Comparison of ENCODE assay signal across 8 cellular contexts in genomic region chr7:149195180-149196150, GRCh38. TPM values are rescaled to one million over a fixed set of nuclear protein-coding genes. Genes with fewer than 3 reads are reported as not detected.
DNase-seq lines count a peak whose midpoint lies in the region; ATAC-seq and TF ChIP-seq lines count a peak whose summit lies in the region.

TSS of gene ZNF282 (plus strand) at chr7:149195546. CDS start at chr7:149195590, 44 bp downstream.

- H3K27me3 ChIP-seq in Karpas-422 (ENCODE audit: low read length) = no peaks in the 10 kb centered on the region
- no peaks in the 10 kb centered on the region for H3K27me3 ChIP-seq in neural cell (ENCODE audit: insufficient read depth, low read depth, low read length)
- no peaks in the 10 kb centered on the region for H3K27me3 ChIP-seq in stomach smooth muscle (ENCODE audit: control insufficient read depth in 1 of 2, insufficient read depth in 2 of 2, low read length in 2 of 2)

- peak; percentile 92 for TF ChIP-seq CTCF in RWPE1 (conservative IDR thresholded peaks at IDR 0.05; ENCODE audit: low read depth)
- TF ChIP-seq CTCF in neural cell (IDR thresholded peaks at IDR 0.05; ENCODE audit: poor library complexity, severe bottlenecking) = peak; percentile 88

- DNase-seq in EL (peak; percentile 90), Karpas-422 (peak; percentile 92), RWPE1 (ENCODE audit: low spot score) (peak; percentile 89), fibroblast of the conjunctiva (ENCODE audit: low read depth) (peak; percentile 82)
- DNase-seq in activated effector memory CD4-positive, alpha-beta T cell treated with Interleukin-2 at 50 U/mL for 16 hours = peak; percentile 59

- peaks cover 47% of the 10 kb centered on the region for H3K79me2 ChIP-seq in Karpas-422 (ENCODE audit: low read length)
- H3K79me2 ChIP-seq in neural cell (replicated peaks; ENCODE audit: insufficient read depth, low read length) = peaks cover 20% of the 10 kb centered on the region

- ATAC-seq in GM21825 (IDR thresholded peaks at IDR 0.05; ENCODE audit: unreplicated experiment) = peak; percentile 94

- no peaks in the 10 kb centered on the region for H3K9me3 ChIP-seq in Karpas-422 (ENCODE audit: low read length)
- no peaks in the 10 kb centered on the region for H3K9me3 ChIP-seq in neural cell (ENCODE audit: low read length)
- no peaks in the 10 kb centered on the region for H3K9me3 ChIP-seq in stomach smooth muscle (ENCODE audit: control insufficient read depth in 2 of 2, low read length in 2 of 2)

- peak within 1 kb of the TSS; percentile 69 for H3K27ac ChIP-seq in Karpas-422 (ENCODE audit: low read length)
- peak within 1 kb of the TSS; percentile 95 for H3K27ac ChIP-seq in RWPE1
- H3K27ac ChIP-seq in neural cell (ENCODE audit: low read length) = peak within 1 kb of the TSS; percentile 81
- peak within 1 kb of the TSS; percentile 76 for H3K27ac ChIP-seq in stomach smooth muscle (ENCODE audit: low read length)

- H3K4me1 ChIP-seq in Karpas-422 (ENCODE audit: low read length) (peaks cover 32% of the 10 kb centered on the region), stomach smooth muscle (ENCODE audit: control insufficient read depth, insufficient read depth, low read length) (peaks cover 15% of the 10 kb centered on the region)

- peak within 1 kb of the TSS; percentile 99 for H3K4me3 ChIP-seq in Karpas-422 (ENCODE audit: low read length)
- H3K4me3 ChIP-seq in neural cell (ENCODE audit: low read length) = peak within 1 kb of the TSS; percentile 88
- peak within 1 kb of the TSS; percentile 87 to 90 for H3K4me3 ChIP-seq in stomach smooth muscle (ENCODE audit: low read length in 2 of 2)

- TF ChIP-seq RAD21 in neural cell (conservative IDR thresholded peaks at IDR 0.05) = peak; percentile 64

- H3K9me2 ChIP-seq in Karpas-422 (replicated peaks; ENCODE audit: insufficient read depth, low read length) (no peaks in the 10 kb centered on the region), neural cell (ENCODE audit: insufficient read depth, low read length) (no peaks in the 10 kb centered on the region)

- peak; percentile 38 for TF ChIP-seq EP300 in neural cell (conservative IDR thresholded peaks at IDR 0.05; ENCODE audit: poor library complexity, severe bottlenecking)

- CTCF ChIA-PET in RWPE1 (lab: Yijun Ruan, JAX) = interaction anchor here (1.0 to 1.4 kb wide), 3 partner anchors 13 to 70 kb away, joined by 3 to 5 read pairs (median 5); partner anchors contain the start of genes ZNF425 and ZNF783

- H3K4me2 ChIP-seq in Karpas-422 (ENCODE audit: low read depth, low read length, poor library complexity, severe bottlenecking) (peak within 1 kb of the TSS; percentile 90), neural cell (ENCODE audit: low read length) (peak within 1 kb of the TSS; percentile 77)

- POLR2A ChIA-PET in RWPE1 (lab: Yijun Ruan, JAX; ENCODE audit: low non-redundant PET) = interaction anchor here (0.9 kb wide), 1 partner anchor 9 kb away, joined by 3 read pairs; no protein-coding TSS in a partner anchor

- H3F3A ChIP-seq in neural cell (ENCODE audit: insufficient read depth, low read length, poor library complexity, severe bottlenecking) = no peaks in the 10 kb centered on the region

- H4K20me1 ChIP-seq in Karpas-422 (ENCODE audit: insufficient read depth, low read depth, low read length) (no peaks in the 10 kb centered on the region), neural cell (ENCODE audit: insufficient read depth) (peaks cover 3% of the 10 kb centered on the region)

- H3K9ac ChIP-seq in Karpas-422 (ENCODE audit: low read length) (peak within 1 kb of the TSS; percentile 99), neural cell (ENCODE audit: low read length) (peak within 1 kb of the TSS; percentile 91), stomach smooth muscle (ENCODE audit: low read length in 2 of 2) (peak within 1 kb of the TSS; percentile 88 to 93)

- peak within 1 kb of the TSS; percentile 98 for H2AFZ ChIP-seq in Karpas-422 (ENCODE audit: low read length)
- H2AFZ ChIP-seq in neural cell (ENCODE audit: low read depth, low read length) = peak within 1 kb of the TSS; percentile 82

- H3K36me3 ChIP-seq in Karpas-422 (ENCODE audit: insufficient read depth, low read length) = peaks cover 23% of the 10 kb centered on the region
- no peaks in the 10 kb centered on the region for H3K36me3 ChIP-seq in neural cell (ENCODE audit: insufficient read depth, low read length)
- peaks cover 17 to 18% of the 10 kb centered on the region in 2 donors for H3K36me3 ChIP-seq in stomach smooth muscle (ENCODE audit: control insufficient read depth in 2 of 2, insufficient read depth in 2 of 2, low read length in 2 of 2)

TF ChIP-seq in neural cell, 6 proteins besides CTCF, POLR2A, EP300 and RAD21:
- TF ChIP-seq, protein P1, sequence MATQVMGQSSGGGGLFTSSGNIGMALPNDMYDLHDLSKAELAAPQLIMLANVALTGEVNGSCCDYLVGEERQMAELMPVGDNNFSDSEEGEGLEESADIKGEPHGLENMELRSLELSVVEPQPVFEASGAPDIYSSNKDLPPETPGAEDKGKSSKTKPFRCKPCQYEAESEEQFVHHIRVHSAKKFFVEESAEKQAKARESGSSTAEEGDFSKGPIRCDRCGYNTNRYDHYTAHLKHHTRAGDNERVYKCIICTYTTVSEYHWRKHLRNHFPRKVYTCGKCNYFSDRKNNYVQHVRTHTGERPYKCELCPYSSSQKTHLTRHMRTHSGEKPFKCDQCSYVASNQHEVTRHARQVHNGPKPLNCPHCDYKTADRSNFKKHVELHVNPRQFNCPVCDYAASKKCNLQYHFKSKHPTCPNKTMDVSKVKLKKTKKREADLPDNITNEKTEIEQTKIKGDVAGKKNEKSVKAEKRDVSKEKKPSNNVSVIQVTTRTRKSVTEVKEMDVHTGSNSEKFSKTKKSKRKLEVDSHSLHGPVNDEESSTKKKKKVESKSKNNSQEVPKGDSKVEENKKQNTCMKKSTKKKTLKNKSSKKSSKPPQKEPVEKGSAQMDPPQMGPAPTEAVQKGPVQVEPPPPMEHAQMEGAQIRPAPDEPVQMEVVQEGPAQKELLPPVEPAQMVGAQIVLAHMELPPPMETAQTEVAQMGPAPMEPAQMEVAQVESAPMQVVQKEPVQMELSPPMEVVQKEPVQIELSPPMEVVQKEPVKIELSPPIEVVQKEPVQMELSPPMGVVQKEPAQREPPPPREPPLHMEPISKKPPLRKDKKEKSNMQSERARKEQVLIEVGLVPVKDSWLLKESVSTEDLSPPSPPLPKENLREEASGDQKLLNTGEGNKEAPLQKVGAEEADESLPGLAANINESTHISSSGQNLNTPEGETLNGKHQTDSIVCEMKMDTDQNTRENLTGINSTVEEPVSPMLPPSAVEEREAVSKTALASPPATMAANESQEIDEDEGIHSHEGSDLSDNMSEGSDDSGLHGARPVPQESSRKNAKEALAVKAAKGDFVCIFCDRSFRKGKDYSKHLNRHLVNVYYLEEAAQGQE (IDR thresholded peaks at IDR 0.05; ENCODE audit: borderline replicate concordance) = peak; percentile 79
- TF ChIP-seq POLR2AphosphoS5 (IDR thresholded peaks at IDR 0.05) = peak; percentile 89
- peak; percentile 57 for TF ChIP-seq SMC3 (conservative IDR thresholded peaks at IDR 0.05; ENCODE audit: poor library complexity)
- peak; percentile 77 for TF ChIP-seq MXI1 (conservative IDR thresholded peaks at IDR 0.05; ENCODE audit: poor library complexity, severe bottlenecking)
- TF ChIP-seq TAF1 (IDR thresholded peaks at IDR 0.05; ENCODE audit: low read depth) = peak; percentile 81
- TF ChIP-seq EZH2 (IDR thresholded peaks at IDR 0.05; ENCODE audit: borderline replicate concordance, insufficient read depth, low read length, poor library complexity, severe bottlenecking) = no peak

RNA-seq across cellular contexts. Expression of gene ZNF282, which starts in this region (rescaled TPM):
- 20.7 and 20.8 TPM in 2 replicates for total RNA-seq in Karpas-422 (2014; rRNA removed; shearing (Covaris generic); ENCODE audit: low replicate concordance)
- 17.7 and 23.3 TPM in 2 replicates for polyA plus RNA-seq in neural cell
- 39.6 and 41.1 TPM in 2 replicates for polyA minus RNA-seq in neural cell

Comparison
In these comparisons a context has a peak if more than half of its experiments do, and no peak if none do; other contexts are left out.
1. Peak in every context shown above with its lines: DNase-seq, ATAC-seq, H3K4me3 ChIP-seq and H3K27ac ChIP-seq.